In genomic region chr5:38016835-38017234, GRCh38 we compare ENCODE assay signal across 37 cellular contexts.
"Had no signal": no experiment of that assay in that cellular context is flagged by ENCODE, and none has a peak within 500 bp of the region (broad histone marks: within the 10 kb centered on the region; RNA-seq: fewer than 3 reads in every experiment).

No MANE protein-coding gene starts in this region.

- H3K4me1 ChIP-seq: adrenal gland, ascending aorta, body of pancreas, breast epithelium had no signal

- H3K9me3 ChIP-seq: adrenal gland, ascending aorta, body of pancreas, breast epithelium had no signal

- H3K36me3 Mint-ChIP-seq: activated naive CD4-positive, alpha-beta T cell treated with anti-CD3 and anti-CD28 coated beads, Interleukin-2, amount 10 ng/mL, durations not matched to agents 7 days and 5 days; activated naive CD4-positive, alpha-beta T cell treated with anti-CD3 and anti-CD28 coated beads, Interleukin-2, amount 50 U/mL, for 24 hours; activated naive CD4-positive, alpha-beta T cell treated with anti-CD3 and anti-CD28 coated beads, Interleukin-2, amount 50 U/mL, for 72 hours; activated naive CD8-positive, alpha-beta T cell; activated naive CD8-positive, alpha-beta T cell treated with anti-CD3 and anti-CD28 coated beads for 36 hours; activated naive CD8-positive, alpha-beta T cell treated with anti-CD3 and anti-CD28 coated beads, Interleukin-2, amount 10 ng/mL, durations not matched to agents 7 days and 5 days; brain had no signal

- H3K27ac ChIP-seq: adrenal gland, ascending aorta, body of pancreas, brain microvascular endothelial cell, breast epithelium had no signal

- H3K27ac Mint-ChIP-seq: activated naive CD4-positive, alpha-beta T cell treated with anti-CD3 and anti-CD28 coated beads for 36 hours; activated naive CD4-positive, alpha-beta T cell treated with anti-CD3 and anti-CD28 coated beads, Interleukin-2, amount 10 ng/mL, durations not matched to agents 7 days and 5 days; activated naive CD4-positive, alpha-beta T cell treated with anti-CD3 and anti-CD28 coated beads, Interleukin-2, amount 50 U/mL, for 24 hours; activated naive CD4-positive, alpha-beta T cell treated with anti-CD3 and anti-CD28 coated beads, Interleukin-2, amount 50 U/mL, for 72 hours; activated naive CD8-positive, alpha-beta T cell; activated naive CD8-positive, alpha-beta T cell treated with anti-CD3 and anti-CD28 coated beads for 36 hours; activated naive CD8-positive, alpha-beta T cell treated with anti-CD3 and anti-CD28 coated beads, Interleukin-2, amount 10 ng/mL, durations not matched to agents 7 days and 5 days; activated naive CD8-positive, alpha-beta T cell treated with anti-CD3 and anti-CD28 coated beads, Interleukin-2, amount 50 U/mL, for 24 hours; activated T-cell treated with anti-CD3 and anti-CD28 coated beads, Interleukin-2, amount 50 U/mL, for 24 hours; activated T-cell treated with anti-CD3 and anti-CD28 coated beads, Interleukin-2, amount 50 U/mL, for 72 hours; activated T-helper 1 cell treated with anti-CD3 and anti-CD28 coated beads, Interleukin-12 subunit alpha, Interleukin-12 subunit beta, Interleukin-2, Interleukin-4 antibody, amounts not matched to agents 30 ng/mL and 10 ng/mL and 1 ng/mL, durations not matched to agents 14 hours and 24 hours and 36 hours; activated T-helper 2 cell treated with anti-CD3 and anti-CD28 coated beads, Interferon-gamma antibody, Interleukin-2, Interleukin-4, amounts not matched to agents 10 μg/mL and 5 μg/mL and 100 μg/mL, durations not matched to agents 14 hours and 24 hours and 36 hours; brain had no signal

- H3K27me3 Mint-ChIP-seq: activated naive CD4-positive, alpha-beta T cell treated with anti-CD3 and anti-CD28 coated beads, Interleukin-2, amount 10 ng/mL, durations not matched to agents 7 days and 5 days; activated naive CD4-positive, alpha-beta T cell treated with anti-CD3 and anti-CD28 coated beads, Interleukin-2, amount 50 U/mL, for 24 hours; activated naive CD8-positive, alpha-beta T cell treated with anti-CD3 and anti-CD28 coated beads for 36 hours; activated naive CD8-positive, alpha-beta T cell treated with anti-CD3 and anti-CD28 coated beads, Interleukin-2, amount 50 U/mL, for 24 hours; activated T-cell treated with anti-CD3 and anti-CD28 coated beads, Interleukin-2, amount 50 U/mL, for 24 hours had no signal

- DNase-seq: activated effector memory CD4-positive, alpha-beta T cell treated with anti-CD3 and anti-CD28 coated beads, Interleukin-2, amount 50 U/mL, for 16 hours; activated effector memory CD4-positive, alpha-beta T cell treated with Interleukin-2 at 50 U/mL for 16 hours; activated gamma-delta T cell; activated gamma-delta T cell treated with Interleukin-2 at 50 U/mL for 16 hours; activated naive CD4-positive, alpha-beta T cell; activated naive CD4-positive, alpha-beta T cell treated with anti-CD3 and anti-CD28 coated beads for 36 hours; activated naive CD4-positive, alpha-beta T cell treated with anti-CD3 and anti-CD28 coated beads, Interleukin-2, amount 10 ng/mL, durations not matched to agents 7 days and 5 days; activated naive CD4-positive, alpha-beta T cell treated with anti-CD3 and anti-CD28 coated beads, Interleukin-2, amount 50 U/mL, for 16 hours; activated naive CD4-positive, alpha-beta T cell treated with Interleukin-2 at 50 U/mL for 16 hours; activated naive CD8-positive, alpha-beta T cell treated with anti-CD3 and anti-CD28 coated beads for 36 hours; activated naive CD8-positive, alpha-beta T cell treated with anti-CD3 and anti-CD28 coated beads, Interleukin-2, amount 10 ng/mL, durations not matched to agents 7 days and 5 days; activated naive CD8-positive, alpha-beta T cell treated with anti-CD3 and anti-CD28 coated beads, Interleukin-2, amount 50 U/mL, for 24 hours; activated T-cell treated with anti-CD3 and anti-CD28 coated beads for 4 hours; activated T-cell treated with anti-CD3 and anti-CD28 coated beads, Interleukin-2, amount 50 U/mL, for 1 hour; activated T-cell treated with anti-CD3 and anti-CD28 coated beads, Interleukin-2, amount 50 U/mL, for 24 hours; activated T-cell treated with anti-CD3 and anti-CD28 coated beads, Interleukin-2, amount 50 U/mL, for 4 hours; activated T-cell treated with anti-CD3 and anti-CD28 coated beads, Interleukin-2, amount 50 U/mL, for 48 hours; activated T-cell treated with anti-CD3 and anti-CD28 coated beads, Interleukin-2, amount 50 U/mL, for 72 hours; adrenal gland; amniotic stem cell; amygdala; anterior cingulate cortex; aorta; body of pancreas; brain microvascular endothelial cell; caudate nucleus; central memory CD4-positive, alpha-beta T cell; cerebellar nuclear complex had no signal

- H3K36me3 ChIP-seq: adrenal gland, ascending aorta, brain microvascular endothelial cell, breast epithelium had no signal

- ATAC-seq: activated naive CD4-positive, alpha-beta T cell treated with anti-CD3 and anti-CD28 coated beads, Interleukin-2, amount 50 U/mL, for 72 hours; activated naive CD8-positive, alpha-beta T cell treated with anti-CD3 and anti-CD28 coated beads, Interleukin-2, amount 50 U/mL, for 24 hours; activated T-cell treated with anti-CD3 and anti-CD28 coated beads, Interleukin-2, amount 50 U/mL, for 4 hours; activated T-cell treated with anti-CD3 and anti-CD28 coated beads, Interleukin-2, amount 50 U/mL, for 72 hours; body of pancreas had no signal

- H3K4me3 ChIP-seq: adrenal gland, ascending aorta, body of pancreas, breast epithelium had no signal

- H3K4me1 Mint-ChIP-seq: activated naive CD4-positive, alpha-beta T cell treated with anti-CD3 and anti-CD28 coated beads, Interleukin-2, amount 10 ng/mL, durations not matched to agents 7 days and 5 days; activated naive CD4-positive, alpha-beta T cell treated with anti-CD3 and anti-CD28 coated beads, Interleukin-2, amount 50 U/mL, for 24 hours; activated naive CD8-positive, alpha-beta T cell treated with anti-CD3 and anti-CD28 coated beads for 36 hours; activated naive CD8-positive, alpha-beta T cell treated with anti-CD3 and anti-CD28 coated beads, Interleukin-2, amount 10 ng/mL, durations not matched to agents 7 days and 5 days; activated naive CD8-positive, alpha-beta T cell treated with anti-CD3 and anti-CD28 coated beads, Interleukin-2, amount 50 U/mL, for 24 hours; brain; central memory CD8-positive, alpha-beta T cell had no signal

- H3K4me3 Mint-ChIP-seq: activated naive CD4-positive, alpha-beta T cell treated with anti-CD3 and anti-CD28 coated beads for 36 hours; activated naive CD4-positive, alpha-beta T cell treated with anti-CD3 and anti-CD28 coated beads, Interleukin-2, amount 10 ng/mL, durations not matched to agents 7 days and 5 days; activated naive CD4-positive, alpha-beta T cell treated with anti-CD3 and anti-CD28 coated beads, Interleukin-2, amount 50 U/mL, for 24 hours; activated naive CD8-positive, alpha-beta T cell; activated naive CD8-positive, alpha-beta T cell treated with anti-CD3 and anti-CD28 coated beads for 36 hours; activated naive CD8-positive, alpha-beta T cell treated with anti-CD3 and anti-CD28 coated beads, Interleukin-2, amount 10 ng/mL, durations not matched to agents 7 days and 5 days; activated naive CD8-positive, alpha-beta T cell treated with anti-CD3 and anti-CD28 coated beads, Interleukin-2, amount 50 U/mL, for 24 hours; activated T-cell treated with anti-CD3 and anti-CD28 coated beads, Interleukin-2, amount 50 U/mL, for 24 hours; activated T-cell treated with anti-CD3 and anti-CD28 coated beads, Interleukin-2, amount 50 U/mL, for 4 hours; activated T-cell treated with anti-CD3 and anti-CD28 coated beads, Interleukin-2, amount 50 U/mL, for 72 hours; activated T-helper 1 cell treated with anti-CD3 and anti-CD28 coated beads, Interleukin-12 subunit alpha, Interleukin-12 subunit beta, Interleukin-2, Interleukin-4 antibody, amounts not matched to agents 30 ng/mL and 10 ng/mL and 1 ng/mL, durations not matched to agents 14 hours and 24 hours and 36 hours; brain; central memory CD8-positive, alpha-beta T cell had no signal

- H3K9me3 Mint-ChIP-seq: activated naive CD4-positive, alpha-beta T cell treated with anti-CD3 and anti-CD28 coated beads for 36 hours; activated naive CD4-positive, alpha-beta T cell treated with anti-CD3 and anti-CD28 coated beads, Interleukin-2, amount 50 U/mL, for 24 hours; activated naive CD8-positive, alpha-beta T cell treated with anti-CD3 and anti-CD28 coated beads for 36 hours; activated naive CD8-positive, alpha-beta T cell treated with anti-CD3 and anti-CD28 coated beads, Interleukin-2, amount 10 ng/mL, durations not matched to agents 7 days and 5 days; activated naive CD8-positive, alpha-beta T cell treated with anti-CD3 and anti-CD28 coated beads, Interleukin-2, amount 50 U/mL, for 24 hours; activated T-cell treated with anti-CD3 and anti-CD28 coated beads, Interleukin-2, amount 50 U/mL, for 24 hours; activated T-cell treated with anti-CD3 and anti-CD28 coated beads, Interleukin-2, amount 50 U/mL, for 4 hours; activated T-cell treated with anti-CD3 and anti-CD28 coated beads, Interleukin-2, amount 50 U/mL, for 72 hours; activated T-helper 2 cell treated with anti-CD3 and anti-CD28 coated beads, Interferon-gamma antibody, Interleukin-2, Interleukin-4, amounts not matched to agents 10 μg/mL and 5 μg/mL and 100 μg/mL, durations not matched to agents 14 hours and 24 hours and 36 hours; brain; central memory CD8-positive, alpha-beta T cell had no signal

- H3K27me3 ChIP-seq: ascending aorta, body of pancreas, breast epithelium had no signal
